8 cellular contexts compared by ENCODE assay signal in genomic region chr14:88323520-88324199, GRCh38. TPM values are rescaled to one million over a fixed set of nuclear protein-coding genes. Genes with fewer than 3 reads are reported as not detected.
DNase-seq lines count a peak whose midpoint lies in the region; ATAC-seq and TF ChIP-seq lines count a peak whose summit lies in the region.

No MANE protein-coding gene starts in this region.

- H3K4me3 ChIP-seq in A673 (ENCODE audit: low read depth, low read length, poor library complexity, severe bottlenecking), result peak overlapping the region; percentile 43
- peak overlapping the region; percentile 65 for H3K4me3 ChIP-seq in GM12865 (ENCODE audit: low read depth, low read length)
- peak overlapping the region; percentile 31 for H3K4me3 ChIP-seq in HFF-Myc (replicated peaks; ENCODE audit: low read depth, low read length)

- no peaks in the 10 kb centered on the region for H3K9me3 ChIP-seq in A673 (ENCODE audit: low read depth, low read length, poor library complexity, severe bottlenecking)

- POLR2A ChIA-PET in A673 (lab: Charles Lee; ENCODE audit: low non-redundant PET), result no interaction called here

- H3K27me3 ChIP-seq in A673 (replicated peaks; ENCODE audit: insufficient read depth, low read depth, low read length, poor library complexity), result peaks cover 98% of the 10 kb centered on the region

- H3K4me1 Mint-ChIP-seq in activated naive CD8-positive, alpha-beta T cell treated with anti-CD3 and anti-CD28 coated beads, Interleukin-2, amount 50 U/mL, for 24 hours, result peaks cover 6% of the 10 kb centered on the region
- H3K4me1 Mint-ChIP-seq in activated T-helper 17 cell treated with anti-CD3 and anti-CD28 coated beads, Interleukin-2, amount 50 U/mL, for 72 hours, result no peaks in the 10 kb centered on the region

- H3K36me3 ChIP-seq in A673 (ENCODE audit: insufficient read depth, low read length, poor library complexity, severe bottlenecking), result no peaks in the 10 kb centered on the region

- intact Hi-C loops in A673 (cut with micrococcal nuclease; ENCODE audit: unreplicated experiment), result no loop called here

- TF ChIP-seq CTCF in A673 (conservative IDR thresholded peaks at IDR 0.05; ENCODE audit: low read depth, low read length), result no peak
- no peak for TF ChIP-seq CTCF in GM12865 (IDR thresholded peaks at IDR 0.05; ENCODE audit: insufficient read depth, low read depth, low read length, missing control alignments)
- no peak for TF ChIP-seq CTCF in HFF-Myc (IDR thresholded peaks at IDR 0.05; ENCODE audit: low read depth, low read length, missing control alignments)

- H3K36me3 Mint-ChIP-seq in activated naive CD8-positive, alpha-beta T cell treated with anti-CD3 and anti-CD28 coated beads, Interleukin-2, amount 50 U/mL, for 24 hours (ENCODE audit: low read depth), result no peaks in the 10 kb centered on the region
- H3K36me3 Mint-ChIP-seq in activated T-helper 17 cell treated with anti-CD3 and anti-CD28 coated beads, Interleukin-2, amount 50 U/mL, for 72 hours (ENCODE audit: low read depth), result no peaks in the 10 kb centered on the region

- no peak overlapping the region for H3K27ac ChIP-seq in A673 (ENCODE audit: low read depth, low read length, poor library complexity, severe bottlenecking)

- peaks cover 45% of the 10 kb centered on the region for H3K27me3 Mint-ChIP-seq in activated naive CD8-positive, alpha-beta T cell treated with anti-CD3 and anti-CD28 coated beads, Interleukin-2, amount 50 U/mL, for 24 hours
- H3K27me3 Mint-ChIP-seq in activated T-helper 17 cell treated with anti-CD3 and anti-CD28 coated beads, Interleukin-2, amount 50 U/mL, for 72 hours, result peaks cover 36% of the 10 kb centered on the region

- peak overlapping the region; percentile 68 for H3K4me3 Mint-ChIP-seq in activated naive CD8-positive, alpha-beta T cell treated with anti-CD3 and anti-CD28 coated beads, Interleukin-2, amount 50 U/mL, for 24 hours
- no peak overlapping the region for H3K4me3 Mint-ChIP-seq in activated T-helper 17 cell treated with anti-CD3 and anti-CD28 coated beads, Interleukin-2, amount 50 U/mL, for 72 hours

- no peaks in the 10 kb centered on the region for H3K4me1 ChIP-seq in A673 (ENCODE audit: insufficient read depth, low read length, poor library complexity, severe bottlenecking)

- ATAC-seq in activated naive CD8-positive, alpha-beta T cell treated with anti-CD3 and anti-CD28 coated beads, Interleukin-2, amount 50 U/mL, for 24 hours, result peak; percentile 50
- no peak for ATAC-seq in activated T-helper 17 cell treated with anti-CD3 and anti-CD28 coated beads, Interleukin-2, amount 50 U/mL, for 72 hours (replicated peaks)

- DNase-seq in A673 (ENCODE audit: low spot score), result peak; percentile 36
- peak; percentile 82 for DNase-seq in GM12865 (ENCODE audit: low read depth)
- no peak for DNase-seq in HFF-Myc (ENCODE audit: extremely low read depth, low read depth)
- DNase-seq in NCI-H146 (lab: John Stamatoyannopoulos, UW), result peak; percentile 58
- peak; percentile 31 for DNase-seq in activated naive CD8-positive, alpha-beta T cell treated with anti-CD3 and anti-CD28 coated beads, Interleukin-2, amount 50 U/mL, for 24 hours
- peak; percentile 73 for DNase-seq in kidney tubule cell (ENCODE audit: low spot score)
- DNase-seq in foreskin melanocyte, result no peak

- no peaks in the 10 kb centered on the region for H3K9me3 Mint-ChIP-seq in activated naive CD8-positive, alpha-beta T cell treated with anti-CD3 and anti-CD28 coated beads, Interleukin-2, amount 50 U/mL, for 24 hours
- no peaks in the 10 kb centered on the region for H3K9me3 Mint-ChIP-seq in activated T-helper 17 cell treated with anti-CD3 and anti-CD28 coated beads, Interleukin-2, amount 50 U/mL, for 72 hours

- no TSS peak for BruUV-seq in A673 (replicated peaks; lab: Mats Ljungman, UMichigan)

- no peak overlapping the region for H3K27ac Mint-ChIP-seq in activated naive CD8-positive, alpha-beta T cell treated with anti-CD3 and anti-CD28 coated beads, Interleukin-2, amount 50 U/mL, for 24 hours
- H3K27ac Mint-ChIP-seq in activated T-helper 17 cell treated with anti-CD3 and anti-CD28 coated beads, Interleukin-2, amount 50 U/mL, for 72 hours, result no peak overlapping the region

- CTCF ChIA-PET in A673 (lab: Charles Lee), result interaction anchor here (0.6 kb wide), 1 partner anchor 756 kb away, joined by 4 read pairs; no protein-coding TSS in a partner anchor

RNA-seq across cellular contexts. Expression of gene KCNK10, which starts 0.6 kb away (rescaled TPM):
- total RNA-seq in A673 (2021), result not detected in 2 replicates
- total RNA-seq in activated T-helper 17 cell treated with anti-CD3 and anti-CD28 coated beads, Interleukin-2, amount 50 U/mL, for 72 hours, result not detected

Comparison
In these comparisons a context has a peak if more than half of its experiments do, and no peak if none do; other contexts are left out.
1. DNase-seq: peak in A673 (single experiment), GM12865 (single experiment), NCI-H146 (single experiment), activated naive CD8-positive, alpha-beta T cell treated with anti-CD3 and anti-CD28 coated beads, Interleukin-2, amount 50 U/mL, for 24 hours (single experiment) and kidney tubule cell (single experiment); none in HFF-Myc (single experiment) and foreskin melanocyte (single experiment).
2. Peak in every context shown above with its lines, with median percentiles within 50 percentile points of each other: H3K4me3 ChIP-seq.